Comparison of ENCODE assay signal across 1 cellular context in genomic region chr14:54577977-54578376, GRCh38.
TF ChIP-seq lines count a peak whose summit lies in the region.

No MANE protein-coding gene starts in this region.

TF ChIP-seq in HepG2, 621 proteins besides CTCF, POLR2A, EP300 and RAD21:
- TF ChIP-seq, protein P1, sequence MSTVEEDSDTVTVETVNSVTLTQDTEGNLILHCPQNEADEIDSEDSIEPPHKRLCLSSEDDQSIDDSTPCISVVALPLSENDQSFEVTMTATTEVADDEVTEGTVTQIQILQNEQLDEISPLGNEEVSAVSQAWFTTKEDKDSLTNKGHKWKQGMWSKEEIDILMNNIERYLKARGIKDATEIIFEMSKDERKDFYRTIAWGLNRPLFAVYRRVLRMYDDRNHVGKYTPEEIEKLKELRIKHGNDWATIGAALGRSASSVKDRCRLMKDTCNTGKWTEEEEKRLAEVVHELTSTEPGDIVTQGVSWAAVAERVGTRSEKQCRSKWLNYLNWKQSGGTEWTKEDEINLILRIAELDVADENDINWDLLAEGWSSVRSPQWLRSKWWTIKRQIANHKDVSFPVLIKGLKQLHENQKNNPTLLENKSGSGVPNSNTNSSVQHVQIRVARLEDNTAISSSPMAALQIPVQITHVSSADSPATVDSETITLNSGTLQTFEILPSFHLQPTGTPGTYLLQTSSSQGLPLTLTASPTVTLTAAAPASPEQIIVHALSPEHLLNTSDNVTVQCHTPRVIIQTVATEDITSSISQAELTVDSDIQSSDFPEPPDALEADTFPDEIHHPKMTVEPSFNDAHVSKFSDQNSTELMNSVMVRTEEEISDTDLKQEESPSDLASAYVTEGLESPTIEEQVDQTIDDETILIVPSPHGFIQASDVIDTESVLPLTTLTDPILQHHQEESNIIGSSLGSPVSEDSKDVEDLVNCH (CRISPR knock-in tag; IDR thresholded peaks at IDR 0.05), result no peak
- TF ChIP-seq ZNF292 (CRISPR knock-in tag; IDR thresholded peaks at IDR 0.05; ENCODE audit: borderline replicate concordance, low read depth) (no peak), TEAD3 (CRISPR knock-in tag; optimal IDR thresholded peaks at IDR 0.05; ENCODE audit: borderline replicate concordance) (no peak), IKZF4 (CRISPR knock-in tag; IDR thresholded peaks at IDR 0.05; ENCODE audit: borderline replicate concordance, low read depth, not compliant biosample characterization) (no peak), FOXO1 (CRISPR knock-in tag; IDR thresholded peaks at IDR 0.05) (no peak), SATB2 (CRISPR knock-in tag; IDR thresholded peaks at IDR 0.05) (no peak)
- TF ChIP-seq, protein P2, sequence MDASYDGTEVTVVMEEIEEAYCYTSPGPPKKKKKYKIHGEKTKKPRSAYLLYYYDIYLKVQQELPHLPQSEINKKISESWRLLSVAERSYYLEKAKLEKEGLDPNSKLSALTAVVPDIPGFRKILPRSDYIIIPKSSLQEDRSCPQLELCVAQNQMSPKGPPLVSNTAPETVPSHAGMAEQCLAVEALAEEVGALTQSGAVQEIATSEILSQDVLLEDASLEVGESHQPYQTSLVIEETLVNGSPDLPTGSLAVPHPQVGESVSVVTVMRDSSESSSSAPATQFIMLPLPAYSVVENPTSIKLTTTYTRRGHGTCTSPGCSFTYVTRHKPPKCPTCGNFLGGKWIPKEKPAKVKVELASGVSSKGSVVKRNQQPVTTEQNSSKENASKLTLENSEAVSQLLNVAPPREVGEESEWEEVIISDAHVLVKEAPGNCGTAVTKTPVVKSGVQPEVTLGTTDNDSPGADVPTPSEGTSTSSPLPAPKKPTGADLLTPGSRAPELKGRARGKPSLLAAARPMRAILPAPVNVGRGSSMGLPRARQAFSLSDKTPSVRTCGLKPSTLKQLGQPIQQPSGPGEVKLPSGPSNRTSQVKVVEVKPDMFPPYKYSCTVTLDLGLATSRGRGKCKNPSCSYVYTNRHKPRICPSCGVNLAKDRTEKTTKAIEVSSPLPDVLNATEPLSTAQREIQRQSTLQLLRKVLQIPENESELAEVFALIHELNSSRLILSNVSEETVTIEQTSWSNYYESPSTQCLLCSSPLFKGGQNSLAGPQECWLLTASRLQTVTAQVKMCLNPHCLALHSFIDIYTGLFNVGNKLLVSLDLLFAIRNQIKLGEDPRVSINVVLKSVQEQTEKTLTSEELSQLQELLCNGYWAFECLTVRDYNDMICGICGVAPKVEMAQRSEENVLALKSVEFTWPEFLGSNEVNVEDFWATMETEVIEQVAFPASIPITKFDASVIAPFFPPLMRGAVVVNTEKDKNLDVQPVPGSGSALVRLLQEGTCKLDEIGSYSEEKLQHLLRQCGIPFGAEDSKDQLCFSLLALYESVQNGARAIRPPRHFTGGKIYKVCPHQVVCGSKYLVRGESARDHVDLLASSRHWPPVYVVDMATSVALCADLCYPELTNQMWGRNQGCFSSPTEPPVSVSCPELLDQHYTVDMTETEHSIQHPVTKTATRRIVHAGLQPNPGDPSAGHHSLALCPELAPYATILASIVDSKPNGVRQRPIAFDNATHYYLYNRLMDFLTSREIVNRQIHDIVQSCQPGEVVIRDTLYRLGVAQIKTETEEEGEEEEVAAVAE (CRISPR knock-in tag; IDR thresholded peaks at IDR 0.05; ENCODE audit: borderline replicate concordance), result no peak
- TF ChIP-seq, protein P3, sequence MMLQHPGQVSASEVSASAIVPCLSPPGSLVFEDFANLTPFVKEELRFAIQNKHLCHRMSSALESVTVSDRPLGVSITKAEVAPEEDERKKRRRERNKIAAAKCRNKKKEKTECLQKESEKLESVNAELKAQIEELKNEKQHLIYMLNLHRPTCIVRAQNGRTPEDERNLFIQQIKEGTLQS (CRISPR knock-in tag; IDR thresholded peaks at IDR 0.05), result no peak
